In genomic region chr1:181255270-181255929, GRCh38 we compare ENCODE assay signal across 10 cellular contexts.
DNase-seq lines count a peak whose midpoint lies in the region; ATAC-seq, FAIRE-seq and TF ChIP-seq lines count a peak whose summit lies in the region.
"Had no signal": no experiment of that assay in that cellular context is flagged by ENCODE, and none has a peak within 500 bp of the region (broad histone marks: within the 10 kb centered on the region; RNA-seq: fewer than 3 reads in every experiment).

No MANE protein-coding gene starts in this region.

- H3K27me3 Mint-ChIP-seq in activated CD8-positive, alpha-beta T cell treated with anti-CD3 and anti-CD28 coated beads, Interleukin-2, amount 10 ng/mL, durations not matched to agents 7 days and 5 days (ENCODE audit: low read depth): peaks cover 6% of the 10 kb centered on the region

- H3K4me3 Mint-ChIP-seq in activated CD8-positive, alpha-beta T cell treated with anti-CD3 and anti-CD28 coated beads, Interleukin-2, amount 10 ng/mL, durations not matched to agents 7 days and 5 days: no peak overlapping the region

- no peak overlapping the region for H2AFZ ChIP-seq in endothelial cell of umbilical vein (ENCODE audit: low read depth, low read length)

- H3K27me3 ChIP-seq in endothelial cell of umbilical vein (ENCODE audit: control insufficient read depth in 2 of 2, insufficient read depth in 2 of 2, low read length in 2 of 2): peaks cover 0 to 4% of the 10 kb centered on the region in 2 experiments
- H3K27me3 ChIP-seq in BE2C: no peaks in the 10 kb centered on the region

- no peaks in the 10 kb centered on the region for H3K9me1 ChIP-seq in endothelial cell of umbilical vein (replicated peaks; ENCODE audit: control insufficient read depth, extremely low read depth, insufficient read depth, low read length)

- no peak overlapping the region for H3K9ac ChIP-seq in endothelial cell of umbilical vein (replicated peaks; ENCODE audit: extremely low read depth, insufficient read depth, low read length)

- H3K4me1 ChIP-seq in endothelial cell of umbilical vein (ENCODE audit: control insufficient read depth, extremely low read depth, insufficient read depth, low read length) (peaks cover 2% of the 10 kb centered on the region), BE2C (no peaks in the 10 kb centered on the region)

- H3K36me3 ChIP-seq in endothelial cell of umbilical vein (ENCODE audit: control insufficient read depth in 2 of 2, extremely low read depth in 1 of 2, insufficient read depth in 2 of 2, low read length in 2 of 2) (no peaks in the 10 kb centered on the region), BE2C (no peaks in the 10 kb centered on the region)

- H3K4me2 ChIP-seq in endothelial cell of umbilical vein (ENCODE audit: insufficient read depth, low read length): peak overlapping the region; percentile 12

- POLR2A ChIA-PET in endothelial cell of umbilical vein (lab: Charles Lee): no interaction called here
- POLR2A ChIA-PET in activated CD8-positive, alpha-beta T cell treated with anti-CD3 and anti-CD28 coated beads, Interleukin-2, amount 10 ng/mL, durations not matched to agents 7 days and 5 days (lab: Charles Lee): no interaction called here

- no peak for TF ChIP-seq CTCF in endothelial cell of umbilical vein (IDR thresholded peaks at IDR 0.05; ENCODE audit: extremely low read depth in 1 of 2, insufficient read depth in 1 of 2, low read depth in 1 of 2, low read length in 2 of 2)
- TF ChIP-seq CTCF in BE2C (IDR thresholded peaks at IDR 0.05; ENCODE audit: low read depth, low read length): no peak

- H3K27ac Mint-ChIP-seq in activated CD8-positive, alpha-beta T cell treated with anti-CD3 and anti-CD28 coated beads, Interleukin-2, amount 10 ng/mL, durations not matched to agents 7 days and 5 days: no peak overlapping the region

- H3K9me3 ChIP-seq in endothelial cell of umbilical vein (replicated peaks; ENCODE audit: control insufficient read depth, insufficient read depth, low read length): no peaks in the 10 kb centered on the region
- no peaks in the 10 kb centered on the region for H3K9me3 ChIP-seq in BE2C

- TF ChIP-seq POLR2A in endothelial cell of umbilical vein (IDR thresholded peaks at IDR 0.05; ENCODE audit: low read depth, low read length): no peak

- no TSS peak for BruUV-seq in endothelial cell of umbilical vein (replicated peaks; lab: Mats Ljungman, UMichigan)

- no peak overlapping the region for H3K27ac ChIP-seq in endothelial cell of umbilical vein (ENCODE audit: insufficient read depth, low read depth, low read length)

- peaks cover 16% of the 10 kb centered on the region for H3K9me3 Mint-ChIP-seq in activated CD8-positive, alpha-beta T cell treated with anti-CD3 and anti-CD28 coated beads, Interleukin-2, amount 10 ng/mL, durations not matched to agents 7 days and 5 days (ENCODE audit: insufficient read depth)

- no peaks in the 10 kb centered on the region for H3K79me2 ChIP-seq in endothelial cell of umbilical vein (ENCODE audit: control insufficient read depth, insufficient read depth, low read length)

- ATAC-seq in activated CD8-positive, alpha-beta T cell treated with anti-CD3 and anti-CD28 coated beads, Interleukin-2, amount 10 ng/mL, durations not matched to agents 7 days and 5 days: no peak

- peak; percentile 28 for DNase-seq in COLO829 (ENCODE audit: low spot score)
- peak; percentile 57 for DNase-seq in NCI-H460 (ENCODE audit: extremely low read depth, low read depth)
- DNase-seq in endothelial cell of umbilical vein (ENCODE audit: low read depth, low spot score): peak; percentile 58
- peak; percentile 78 for DNase-seq in mucosa of gallbladder (ENCODE audit: low spot score)
- no peak for DNase-seq in BE2C
- no peak for DNase-seq in pons (ENCODE audit: low spot score)
- DNase-seq in activated CD8-positive, alpha-beta T cell treated with anti-CD3 and anti-CD28 coated beads, Interleukin-2, amount 10 ng/mL, durations not matched to agents 7 days and 5 days: no peak
- no peak for DNase-seq in NCI-H748 treated with DMSO at 0.1 percent for 48 hours (lab: John Stamatoyannopoulos, UW)
- DNase-seq: activated CD4-positive, alpha-beta T cell treated with anti-CD3 and anti-CD28 coated beads for 4 hours; occipital lobe had no signal

- H4K20me1 ChIP-seq in endothelial cell of umbilical vein (replicated peaks; ENCODE audit: control insufficient read depth, extremely low read depth, insufficient read depth, low read length): no peaks in the 10 kb centered on the region

- H3K36me3 Mint-ChIP-seq in activated CD8-positive, alpha-beta T cell treated with anti-CD3 and anti-CD28 coated beads, Interleukin-2, amount 10 ng/mL, durations not matched to agents 7 days and 5 days (ENCODE audit: low read depth): no peaks in the 10 kb centered on the region

- CTCF ChIA-PET in endothelial cell of umbilical vein (lab: Charles Lee): interaction anchor here (0.6 to 1.0 kb wide), 3 partner anchors 65 to 374 kb away, joined by 3 to 4 read pairs (median 4); no protein-coding TSS in a partner anchor
- CTCF ChIA-PET in activated CD8-positive, alpha-beta T cell treated with anti-CD3 and anti-CD28 coated beads, Interleukin-2, amount 10 ng/mL, durations not matched to agents 7 days and 5 days (lab: Charles Lee): interaction anchor here (0.6 kb wide), 1 partner anchor 98 kb away, joined by 3 read pairs; no protein-coding TSS in a partner anchor

- dilution Hi-C loops in endothelial cell of umbilical vein (cut with MboI; ENCODE audit: extremely low pct_ligation_motif_present, low sequenced_read_pairs): no loop called here

- intact Hi-C loops in endothelial cell of umbilical vein (cut with micrococcal nuclease): no loop called here

- H3K4me3 ChIP-seq in endothelial cell of umbilical vein (replicated peaks in 1 of 3; ENCODE audit: insufficient read depth in 1 of 3, low read depth in 1 of 3, low read length in 3 of 3) (no peak overlapping the region), BE2C (ENCODE audit: low read depth, low read length) (no peak overlapping the region)

- H3K4me1 Mint-ChIP-seq in activated CD8-positive, alpha-beta T cell treated with anti-CD3 and anti-CD28 coated beads, Interleukin-2, amount 10 ng/mL, durations not matched to agents 7 days and 5 days (ENCODE audit: low read depth): no peaks in the 10 kb centered on the region

- peak; percentile 71 for FAIRE-seq in endothelial cell of umbilical vein (lab: Jason Lieb, UNC)

TF ChIP-seq in endothelial cell of umbilical vein, 7 proteins besides CTCF, POLR2A, EP300 and RAD21:
- TF ChIP-seq MYC (IDR thresholded peaks at IDR 0.05; ENCODE audit: low read depth, low read length) (no peak), FOS (IDR thresholded peaks at IDR 0.05; ENCODE audit: borderline replicate concordance, insufficient read depth, low read length) (peak; percentile 79), JUN (IDR thresholded peaks at IDR 0.05; ENCODE audit: borderline replicate concordance, insufficient read depth, insufficient read length, low read depth) (peak; percentile 64)

Comparison
In these comparisons a context has a peak if more than half of its experiments do, and no peak if none do; other contexts are left out.
1. DNase-seq: peak in COLO829 (single experiment), NCI-H460 (single experiment), endothelial cell of umbilical vein (single experiment) and mucosa of gallbladder (single experiment); none in BE2C (single experiment), pons (single experiment), activated CD8-positive, alpha-beta T cell treated with anti-CD3 and anti-CD28 coated beads, Interleukin-2, amount 10 ng/mL, durations not matched to agents 7 days and 5 days (single experiment) and NCI-H748 treated with DMSO at 0.1 percent for 48 hours (single experiment).